Comparison of ENCODE assay signal across 14 cellular contexts in the genomic region with DNA sequence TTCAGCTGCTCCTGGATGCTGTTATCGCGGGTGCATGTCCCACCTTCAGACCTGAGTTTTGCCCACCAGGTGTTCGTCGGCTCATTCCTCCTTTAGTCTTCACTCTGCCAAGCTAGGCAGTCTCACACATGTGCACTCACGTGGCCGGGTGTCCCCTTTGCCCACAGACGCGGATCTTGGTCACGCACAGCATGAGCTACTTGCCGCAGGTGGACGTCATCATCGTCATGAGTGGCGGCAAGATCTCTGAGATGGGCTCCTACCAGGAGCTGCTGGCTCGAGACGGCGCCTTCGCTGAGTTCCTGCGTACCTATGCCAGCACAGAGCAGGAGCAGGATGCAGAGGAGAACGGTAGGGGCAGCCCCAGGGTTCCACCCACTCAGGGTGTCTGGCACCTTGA.
DNase-seq lines count a peak whose midpoint lies in the region; ATAC-seq and TF ChIP-seq lines count a peak whose summit lies in the region.
"Had no signal": no experiment of that assay in that cellular context is flagged by ENCODE, and none has a peak within 500 bp of the region (broad histone marks: within the 10 kb centered on the region; RNA-seq: fewer than 3 reads in every experiment).

No MANE protein-coding gene starts in this region.

- H3K4me1 Mint-ChIP-seq in CD4-positive, CD25-positive, alpha-beta regulatory T cell: peaks cover 0 to 4% (median 2%) of the 10 kb centered on the region in 4 donors
- peaks cover 3% of the 10 kb centered on the region for H3K4me1 Mint-ChIP-seq in T-helper 17 cell
- no peaks in the 10 kb centered on the region for H3K4me1 Mint-ChIP-seq in endothelial cell (ENCODE audit: unreplicated experiment)

- DNase-seq in CD4-positive, CD25-positive, alpha-beta regulatory T cell: no peak
- DNase-seq in T-helper 17 cell: no peak
- no peak for DNase-seq in thyroid gland
- no peak for DNase-seq in endothelial cell (ENCODE audit: low spot score)
- DNase-seq: MM.1S, NCI-H1048, NCI-H1417 treated with DMSO at 0.1 percent for 48 hours, NCI-H187, NCI-H446 treated with DMSO at 0.1 percent for 48 hours, NCI-H69 had no signal

- no peak for ATAC-seq in CD4-positive, CD25-positive, alpha-beta regulatory T cell (ENCODE audit: low read depth in 2 of 2)
- ATAC-seq in T-helper 17 cell (no peak), gastroesophageal sphincter (no peak), GM18907 (IDR thresholded peaks at IDR 0.05; ENCODE audit: unreplicated experiment) (no peak)
- ATAC-seq: SK-N-SH treated with all-trans-retinoic acid at 6 μM for 48 hours had no signal

- TF ChIP-seq CTCF in gastroesophageal sphincter (IDR thresholded peaks at IDR 0.05) (no peak), thyroid gland (IDR thresholded peaks at IDR 0.05) (no peak), endothelial cell (IDR thresholded peaks at IDR 0.05; ENCODE audit: unreplicated experiment) (no peak)

- 92 to 93% methylated on average over 3 to 4 of the region's 19 CpGs for WGBS in gastroesophageal sphincter (ENCODE audit: low coverage in 1 of 2), 2 donors
- WGBS in thyroid gland, 2 donors: 97% methylated on average over 16 to 18 of the region's 19 CpGs

- no peak for TF ChIP-seq POLR2A in gastroesophageal sphincter (IDR thresholded peaks at IDR 0.05)
- TF ChIP-seq POLR2A in thyroid gland (IDR thresholded peaks at IDR 0.05): no peak

- H3K27ac ChIP-seq in CD4-positive, CD25-positive, alpha-beta regulatory T cell (ENCODE audit: insufficient read depth, low read length, poor library complexity, severe bottlenecking): no peak overlapping the region
- H3K27ac ChIP-seq in gastroesophageal sphincter: peak overlapping the region; percentile 14 to 93 (median 85)
- peak overlapping the region; percentile 88 for H3K27ac ChIP-seq in stomach smooth muscle (ENCODE audit: low read length)
- no peak overlapping the region for H3K27ac ChIP-seq in thyroid gland

- H3K4me1 ChIP-seq in CD4-positive, CD25-positive, alpha-beta regulatory T cell (ENCODE audit: control insufficient read depth, insufficient read depth, low read length, poor library complexity, severe bottlenecking): no peaks in the 10 kb centered on the region
- H3K4me1 ChIP-seq in gastroesophageal sphincter (peaks cover 10 to 95% (median 29%) of the 10 kb centered on the region in 3 donors), stomach smooth muscle (ENCODE audit: control insufficient read depth, insufficient read depth, low read length) (peaks cover 68% of the 10 kb centered on the region), thyroid gland (peaks cover 29 to 38% of the 10 kb centered on the region in 2 donors)

- peaks cover 53% of the 10 kb centered on the region for H3K36me3 Mint-ChIP-seq in CD4-positive, CD25-positive, alpha-beta regulatory T cell
- peaks cover 15% of the 10 kb centered on the region for H3K36me3 Mint-ChIP-seq in T-helper 17 cell (ENCODE audit: low read depth)
- H3K36me3 Mint-ChIP-seq in endothelial cell (ENCODE audit: low read depth, unreplicated experiment): peaks cover 14% of the 10 kb centered on the region

- no peaks in the 10 kb centered on the region for H3K9me3 ChIP-seq in CD4-positive, CD25-positive, alpha-beta regulatory T cell (ENCODE audit: control insufficient read depth in 2 of 2, low read length in 2 of 2)
- H3K9me3 ChIP-seq in T-helper 17 cell (ENCODE audit: control insufficient read depth, low read length, poor library complexity, severe bottlenecking) (no peaks in the 10 kb centered on the region), gastroesophageal sphincter (no peaks in the 10 kb centered on the region), stomach smooth muscle (ENCODE audit: control insufficient read depth in 2 of 2, low read length in 2 of 2) (no peaks in the 10 kb centered on the region), thyroid gland (no peaks in the 10 kb centered on the region)

- H3K36me3 ChIP-seq in CD4-positive, CD25-positive, alpha-beta regulatory T cell (ENCODE audit: control insufficient read depth, insufficient read depth, low read length): peaks cover 73% of the 10 kb centered on the region
- H3K36me3 ChIP-seq in gastroesophageal sphincter: peaks cover 0 to 68% of the 10 kb centered on the region in 2 donors
- H3K36me3 ChIP-seq in stomach smooth muscle (ENCODE audit: control insufficient read depth in 2 of 2, insufficient read depth in 2 of 2, low read length in 2 of 2): peaks cover 21 to 25% of the 10 kb centered on the region in 2 donors
- peaks cover 28 to 36% of the 10 kb centered on the region in 2 donors for H3K36me3 ChIP-seq in thyroid gland

- TF ChIP-seq EP300 in gastroesophageal sphincter (IDR thresholded peaks at IDR 0.05): no peak

- H3K27me3 Mint-ChIP-seq in CD4-positive, CD25-positive, alpha-beta regulatory T cell: no peaks in the 10 kb centered on the region
- H3K27me3 Mint-ChIP-seq in T-helper 17 cell (no peaks in the 10 kb centered on the region), endothelial cell (ENCODE audit: unreplicated experiment) (peaks cover 4% of the 10 kb centered on the region)

- intact Hi-C loops in thyroid gland (cut with DNase I): no loop called here

- H3K27ac Mint-ChIP-seq in CD4-positive, CD25-positive, alpha-beta regulatory T cell: peak overlapping the region in 2 of 3 donors; percentile 25 to 65
- H3K27ac Mint-ChIP-seq in T-helper 17 cell (peak overlapping the region; percentile 53), endothelial cell (ENCODE audit: unreplicated experiment) (no peak overlapping the region)

- no peaks in the 10 kb centered on the region for H3K27me3 ChIP-seq in CD4-positive, CD25-positive, alpha-beta regulatory T cell (ENCODE audit: control insufficient read depth, insufficient read depth, low read length)
- H3K27me3 ChIP-seq in gastroesophageal sphincter: no peaks in the 10 kb centered on the region
- H3K27me3 ChIP-seq in stomach smooth muscle (ENCODE audit: control insufficient read depth in 1 of 2, insufficient read depth in 2 of 2, low read length in 2 of 2): no peaks in the 10 kb centered on the region
- no peaks in the 10 kb centered on the region for H3K27me3 ChIP-seq in thyroid gland

- H3K9me3 Mint-ChIP-seq in CD4-positive, CD25-positive, alpha-beta regulatory T cell: no peaks in the 10 kb centered on the region
- H3K9me3 Mint-ChIP-seq in endothelial cell (ENCODE audit: unreplicated experiment): no peaks in the 10 kb centered on the region

- H3K4me3 Mint-ChIP-seq in CD4-positive, CD25-positive, alpha-beta regulatory T cell: no peak overlapping the region
- H3K4me3 Mint-ChIP-seq in T-helper 17 cell (no peak overlapping the region), endothelial cell (ENCODE audit: unreplicated experiment) (no peak overlapping the region)

- no peak overlapping the region for H3K4me3 ChIP-seq in CD4-positive, CD25-positive, alpha-beta regulatory T cell (ENCODE audit: low read depth, low read length)
- H3K4me3 ChIP-seq in gastroesophageal sphincter (no peak overlapping the region), stomach smooth muscle (ENCODE audit: low read length in 2 of 2) (no peak overlapping the region), thyroid gland (replicated peaks in 1 of 3) (no peak overlapping the region)

- no peak overlapping the region for H3K9ac ChIP-seq in stomach smooth muscle (ENCODE audit: low read length in 2 of 2)

Comparison
In these comparisons a context has a peak if more than half of its experiments do, and no peak if none do; other contexts are left out.
1. H3K27ac ChIP-seq: peak in gastroesophageal sphincter (4 of 4) and stomach smooth muscle (single experiment); none in CD4-positive, CD25-positive, alpha-beta regulatory T cell (single experiment) and thyroid gland (0 of 3).